22 cellular contexts compared by ENCODE assay signal in the genomic region with DNA sequence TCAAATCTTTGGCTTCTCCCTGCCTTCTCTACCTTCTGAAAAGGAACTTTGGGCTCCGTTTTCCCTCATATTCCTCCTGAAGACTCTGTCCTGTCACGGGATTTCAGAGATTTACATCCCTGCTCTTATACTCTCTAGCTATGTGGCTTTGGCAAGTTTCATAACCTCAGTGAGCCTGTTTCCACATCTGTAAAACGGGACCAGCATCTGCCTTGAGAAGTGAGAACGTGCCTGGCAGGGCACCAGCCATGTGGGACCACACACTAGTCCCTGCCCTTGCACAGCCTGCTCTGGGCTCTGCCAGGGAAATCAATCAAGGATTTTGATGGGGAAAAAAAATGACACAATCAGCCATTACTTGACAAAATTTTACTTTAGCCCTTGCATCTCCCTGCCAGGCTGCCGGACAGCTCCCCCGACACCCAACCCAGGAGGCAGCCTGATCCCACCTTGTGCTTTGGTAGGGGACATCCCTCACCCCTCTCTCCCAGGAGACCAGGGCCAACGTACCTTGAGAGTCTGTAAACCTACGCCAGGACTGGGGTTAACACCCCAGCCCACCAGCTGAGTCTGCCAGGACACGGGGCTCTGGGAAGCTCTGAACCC. TPM values are rescaled to one million over a fixed set of nuclear protein-coding genes. Genes with fewer than 3 reads are reported as not detected.
DNase-seq lines count a peak whose midpoint lies in the region; ATAC-seq, FAIRE-seq and TF ChIP-seq lines count a peak whose summit lies in the region.
"Had no signal": no experiment of that assay in that cellular context is flagged by ENCODE, and none has a peak within 500 bp of the region (broad histone marks: within the 10 kb centered on the region; RNA-seq: fewer than 3 reads in every experiment).

No MANE protein-coding gene starts in this region.

- CTCF ChIA-PET in HEK293 (lab: Yijun Ruan, JAX), result interaction anchor here (0.6 to 0.8 kb wide), 5 partner anchors 37 to 1932 kb away, joined by 3 to 4 read pairs (median 3); no protein-coding TSS in a partner anchor

- no peak for TF ChIP-seq CTCF in HEK293 (tag by site-specific recombination; IDR thresholded peaks at IDR 0.05)

- H3K4me3 ChIP-seq in HEK293 (ENCODE audit: low read depth, low read length), result no peak overlapping the region
- H3K4me3 ChIP-seq: GM12878, left lung, skin epidermis, upper lobe of right lung had no signal

- no peaks in the 10 kb centered on the region for H3K9me3 ChIP-seq in HEK293 (ENCODE audit: control insufficient read depth, insufficient read depth, low read depth, low read length)
- H3K9me3 ChIP-seq: left lung, upper lobe of right lung had no signal

- no peak for FAIRE-seq in GM12891 (lab: Jason Lieb, UNC)
- FAIRE-seq: GM12878 had no signal

- H3K4me3 Mint-ChIP-seq in activated T-helper 1 cell treated with anti-CD3 and anti-CD28 coated beads, Interleukin-12 subunit alpha, Interleukin-12 subunit beta, Interleukin-2, Interleukin-4 antibody, amounts not matched to agents 30 ng/mL and 10 ng/mL and 1 ng/mL, durations not matched to agents 14 hours and 24 hours and 36 hours, result peak overlapping the region; percentile 47
- H3K4me3 Mint-ChIP-seq in stimulated activated effector memory CD8-positive, alpha-beta T cell treated with anti-CD3 and anti-CD28 coated beads, Interleukin-12 subunit alpha, Interleukin-12 subunit beta, amount 100 ng/mL, for 72 hours, result peak overlapping the region; percentile 50
- H3K4me3 Mint-ChIP-seq: activated CD4-positive, alpha-beta T cell treated with anti-CD3 and anti-CD28 coated beads, Interleukin-2, amount 10 ng/mL, durations not matched to agents 7 days and 5 days; activated CD8-positive, alpha-beta memory T cell treated with anti-CD3 and anti-CD28 coated beads, Interleukin-2, amount 10 ng/mL, durations not matched to agents 7 days and 5 days; activated naive CD4-positive, alpha-beta T cell treated with anti-CD3 and anti-CD28 coated beads, Interleukin-2, amount 50 U/mL, for 24 hours; CD4-positive, alpha-beta T cell had no signal

- no peaks in the 10 kb centered on the region for H3K4me1 ChIP-seq in HEK293 (ENCODE audit: control insufficient read depth, insufficient read depth, low read length)
- H3K4me1 ChIP-seq: upper lobe of right lung had no signal

- intact Hi-C loops in activated T-helper 1 cell treated with anti-CD3 and anti-CD28 coated beads, Interleukin-12 subunit alpha, Interleukin-12 subunit beta, Interleukin-2, Interleukin-4 antibody, amounts not matched to agents 30 ng/mL and 10 ng/mL and 1 ng/mL, durations not matched to agents 14 hours and 24 hours and 36 hours (cut with micrococcal nuclease), result no loop called here
- intact Hi-C loops in left colon (cut with DNase I, micrococcal nuclease), result no loop called here

- peaks cover 7% of the 10 kb centered on the region for H3K27me3 Mint-ChIP-seq in activated T-helper 1 cell treated with anti-CD3 and anti-CD28 coated beads, Interleukin-12 subunit alpha, Interleukin-12 subunit beta, Interleukin-2, Interleukin-4 antibody, amounts not matched to agents 30 ng/mL and 10 ng/mL and 1 ng/mL, durations not matched to agents 14 hours and 24 hours and 36 hours (ENCODE audit: insufficient read depth)
- H3K27me3 Mint-ChIP-seq: activated naive CD4-positive, alpha-beta T cell treated with anti-CD3 and anti-CD28 coated beads, Interleukin-2, amount 50 U/mL, for 24 hours had no signal

- no peak overlapping the region for H3K27ac Mint-ChIP-seq in activated T-helper 1 cell treated with anti-CD3 and anti-CD28 coated beads, Interleukin-12 subunit alpha, Interleukin-12 subunit beta, Interleukin-2, Interleukin-4 antibody, amounts not matched to agents 30 ng/mL and 10 ng/mL and 1 ng/mL, durations not matched to agents 14 hours and 24 hours and 36 hours
- H3K27ac Mint-ChIP-seq in stimulated activated effector memory CD8-positive, alpha-beta T cell treated with anti-CD3 and anti-CD28 coated beads, Interleukin-12 subunit alpha, Interleukin-12 subunit beta, amount 100 ng/mL, for 72 hours, result peak overlapping the region; percentile 81
- H3K27ac Mint-ChIP-seq: activated CD4-positive, alpha-beta T cell treated with anti-CD3 and anti-CD28 coated beads, Interleukin-2, amount 10 ng/mL, durations not matched to agents 7 days and 5 days; activated naive CD4-positive, alpha-beta T cell treated with anti-CD3 and anti-CD28 coated beads, Interleukin-2, amount 50 U/mL, for 24 hours; CD4-positive, alpha-beta T cell had no signal

- TF ChIP-seq POLR2A in GM12891 (IDR thresholded peaks at IDR 0.05; ENCODE audit: low read depth, low read length), result no peak

- H3K36me3 ChIP-seq in HEK293 (ENCODE audit: control insufficient read depth in 2 of 2, insufficient read depth in 1 of 2, low read length in 2 of 2), result peaks cover 0 to 16% of the 10 kb centered on the region in 2 experiments; a peak in 2 of 3 replicates
- H3K36me3 ChIP-seq: upper lobe of right lung had no signal

- no peak for DNase-seq in activated T-helper 1 cell treated with anti-CD3 and anti-CD28 coated beads, Interleukin-12 subunit alpha, Interleukin-12 subunit beta, Interleukin-2, Interleukin-4 antibody, amounts not matched to agents 30 ng/mL and 10 ng/mL and 1 ng/mL, durations not matched to agents 14 hours and 24 hours and 36 hours (ENCODE audit: low spot score)
- DNase-seq in left colon (no peak), GM12891 (ENCODE audit: insufficient read length, low spot score) (no peak)
- no peak for DNase-seq in stimulated activated effector memory CD8-positive, alpha-beta T cell treated with anti-CD3 and anti-CD28 coated beads, Interleukin-12 subunit alpha, Interleukin-12 subunit beta, amount 100 ng/mL, for 72 hours (ENCODE audit: low spot score in 2 of 2)
- no peak for DNase-seq in activated CD4-positive, alpha-beta T cell treated with anti-CD3 and anti-CD28 coated beads, Interleukin-2, amount 50 U/mL, for 1 hour
- no peak for DNase-seq in central memory CD4-positive, alpha-beta T cell
- DNase-seq: activated CD4-positive, alpha-beta T cell treated with anti-CD3 and anti-CD28 coated beads, Interleukin-2, amount 10 ng/mL, durations not matched to agents 7 days and 5 days; CD4-positive, alpha-beta T cell; EL; Karpas-422; left lung; naive thymus-derived CD8-positive, alpha-beta T cell; NCI-H1694; NCI-H510A; Right ventricle myocardium superior; stimulated activated CD8-positive, alpha-beta memory T cell treated with anti-CD3 and anti-CD28 coated beads, Interleukin-4, amount 100 ng/mL, for 48 hours; upper lobe of right lung had no signal

- H3K36me3 Mint-ChIP-seq in activated T-helper 1 cell treated with anti-CD3 and anti-CD28 coated beads, Interleukin-12 subunit alpha, Interleukin-12 subunit beta, Interleukin-2, Interleukin-4 antibody, amounts not matched to agents 30 ng/mL and 10 ng/mL and 1 ng/mL, durations not matched to agents 14 hours and 24 hours and 36 hours (ENCODE audit: low read depth), result no peaks in the 10 kb centered on the region
- peaks cover 10% of the 10 kb centered on the region for H3K36me3 Mint-ChIP-seq in stimulated activated effector memory CD8-positive, alpha-beta T cell treated with anti-CD3 and anti-CD28 coated beads, Interleukin-12 subunit alpha, Interleukin-12 subunit beta, amount 100 ng/mL, for 72 hours
- H3K36me3 Mint-ChIP-seq: activated CD8-positive, alpha-beta memory T cell treated with anti-CD3 and anti-CD28 coated beads, Interleukin-2, amount 10 ng/mL, durations not matched to agents 7 days and 5 days; activated naive CD4-positive, alpha-beta T cell treated with anti-CD3 and anti-CD28 coated beads, Interleukin-2, amount 50 U/mL, for 24 hours; naive thymus-derived CD8-positive, alpha-beta T cell had no signal

- H3K9me3 Mint-ChIP-seq in activated T-helper 1 cell treated with anti-CD3 and anti-CD28 coated beads, Interleukin-12 subunit alpha, Interleukin-12 subunit beta, Interleukin-2, Interleukin-4 antibody, amounts not matched to agents 30 ng/mL and 10 ng/mL and 1 ng/mL, durations not matched to agents 14 hours and 24 hours and 36 hours, result no peaks in the 10 kb centered on the region
- H3K9me3 Mint-ChIP-seq in stimulated activated effector memory CD8-positive, alpha-beta T cell treated with anti-CD3 and anti-CD28 coated beads, Interleukin-12 subunit alpha, Interleukin-12 subunit beta, amount 100 ng/mL, for 72 hours, result no peaks in the 10 kb centered on the region
- H3K9me3 Mint-ChIP-seq: activated CD4-positive, alpha-beta T cell treated with anti-CD3 and anti-CD28 coated beads, Interleukin-2, amount 10 ng/mL, durations not matched to agents 7 days and 5 days; activated naive CD4-positive, alpha-beta T cell treated with anti-CD3 and anti-CD28 coated beads, Interleukin-2, amount 50 U/mL, for 24 hours; CD4-positive, alpha-beta T cell; naive thymus-derived CD8-positive, alpha-beta T cell had no signal

- no peak overlapping the region for H3K27ac ChIP-seq in HEK293 (ENCODE audit: extremely low read depth, low read depth, low read length)
- H3K27ac ChIP-seq: left lung, skin epidermis had no signal

- ATAC-seq in left colon, result peak; percentile 16
- no peak for ATAC-seq in stimulated activated effector memory CD8-positive, alpha-beta T cell treated with anti-CD3 and anti-CD28 coated beads, Interleukin-12 subunit alpha, Interleukin-12 subunit beta, amount 100 ng/mL, for 72 hours
- ATAC-seq: GM12878; naive thymus-derived CD8-positive, alpha-beta T cell; upper lobe of right lung had no signal

- H3K4me1 Mint-ChIP-seq in activated T-helper 1 cell treated with anti-CD3 and anti-CD28 coated beads, Interleukin-12 subunit alpha, Interleukin-12 subunit beta, Interleukin-2, Interleukin-4 antibody, amounts not matched to agents 30 ng/mL and 10 ng/mL and 1 ng/mL, durations not matched to agents 14 hours and 24 hours and 36 hours (ENCODE audit: low read depth), result peaks cover 20% of the 10 kb centered on the region
- peaks cover 39% of the 10 kb centered on the region for H3K4me1 Mint-ChIP-seq in stimulated activated effector memory CD8-positive, alpha-beta T cell treated with anti-CD3 and anti-CD28 coated beads, Interleukin-12 subunit alpha, Interleukin-12 subunit beta, amount 100 ng/mL, for 72 hours

- POLR2A ChIA-PET in HEK293 (lab: Yijun Ruan, JAX), result no interaction called here

TF ChIP-seq in GM12891, 5 proteins besides CTCF, POLR2A, EP300 and RAD21 (continues in another document):
- TF ChIP-seq POU2F2 (IDR thresholded peaks at IDR 0.05; ENCODE audit: low read depth, low read length) (no peak), POLR2AphosphoS5 (IDR thresholded peaks at IDR 0.05; ENCODE audit: low read depth, low read length) (no peak), TAF1 (IDR thresholded peaks at IDR 0.05; ENCODE audit: low read depth, low read length) (no peak), PAX5 (IDR thresholded peaks at IDR 0.05; ENCODE audit: insufficient read depth, low read length, severe bottlenecking) (no peak)

RNA-seq across cellular contexts. Expression of a gene that starts 8.5 kb away (rescaled TPM):
- total RNA-seq in activated T-helper 1 cell treated with anti-CD3 and anti-CD28 coated beads, Interleukin-12 subunit alpha, Interleukin-12 subunit beta, Interleukin-2, Interleukin-4 antibody, amounts not matched to agents 30 ng/mL and 10 ng/mL and 1 ng/mL, durations not matched to agents 14 hours and 24 hours and 36 hours, result 2.7 and 4.2 TPM in 2 replicates
- 10 to 100 TPM; 27.9 to 39.1 TPM for total RNA-seq in left colon
- 0.68 TPM for polyA plus RNA-seq in GM12891 (2012; ENCODE audit: low read depth, missing spikeins)

RNA-seq across cellular contexts. Expression of a gene that starts 45.3 kb away (rescaled TPM):
- 42.0 and 42.3 TPM in 2 replicates for total RNA-seq in activated T-helper 1 cell treated with anti-CD3 and anti-CD28 coated beads, Interleukin-12 subunit alpha, Interleukin-12 subunit beta, Interleukin-2, Interleukin-4 antibody, amounts not matched to agents 30 ng/mL and 10 ng/mL and 1 ng/mL, durations not matched to agents 14 hours and 24 hours and 36 hours
- 10 to 100 TPM; 22.9 to 27.1 TPM for total RNA-seq in left colon
- polyA plus RNA-seq in GM12891 (2012; ENCODE audit: low read depth, missing spikeins), result 16.7 TPM
